In genomic region chr2:239143858-239144712, GRCh38 we compare ENCODE assay signal across 8 cellular contexts.
DNase-seq lines count a peak whose midpoint lies in the region; ATAC-seq, FAIRE-seq and TF ChIP-seq lines count a peak whose summit lies in the region.

No MANE protein-coding gene starts in this region.

- H3K27me3 ChIP-seq in GM12878 (replicated peaks in 1 of 2; ENCODE audit: control insufficient read depth in 2 of 2, insufficient read depth in 2 of 2, low read length in 1 of 2): no peaks in the 10 kb centered on the region

- 79% methylated on average over 29 of the region's 29 CpGs for WGBS in GM12878 (ENCODE audit: insufficient coverage, insufficient replicate concordance, low lambda C conversion rate, missing lambda C conversion rate)

- H3K27ac ChIP-seq in 22Rv1: no peak overlapping the region
- H3K27ac ChIP-seq in GM12878 (ENCODE audit: control insufficient read depth, insufficient read depth): no peak overlapping the region

- POLR2A ChIA-PET in GM12878 (lab: Charles Lee): no interaction called here

- ATAC-seq in GM12878 (peak; percentile 68), HG02588 (IDR thresholded peaks at IDR 0.05; ENCODE audit: unreplicated experiment) (no peak)

- RAD21 ChIA-PET in GM12878 (lab: Charles Lee; ENCODE audit: unreplicated experiment): interaction anchor here (1.0 to 2.3 kb wide), 4 partner anchors 90 to 257 kb away, joined by 3 to 5 read pairs (median 4); no protein-coding TSS in a partner anchor

- CTCF ChIA-PET in GM12878 (lab: Yijun Ruan, JAX): interaction anchor here (0.7 to 2.1 kb wide), 11 partner anchors 14 to 999 kb away, joined by 3 to 7 read pairs (median 3); no protein-coding TSS in a partner anchor

- peak; percentile 59 for DNase-seq in EH (ENCODE audit: low read depth)
- DNase-seq in NCI-H526 (lab: John Stamatoyannopoulos, UW): peak; percentile 22 to 69
- no peak for DNase-seq in GM12878 (ENCODE audit: low read depth, low spot score)
- DNase-seq in iPS-NIHi7 (ENCODE audit: extremely low spot score): peak; percentile 86
- peak; percentile 41 for DNase-seq in stimulated activated CD4-positive, alpha-beta T cell treated with anti-CD3 and anti-CD28 coated beads, Interleukin-15, amount 100 ng/mL, for 24 hours
- DNase-seq in NCI-H128 (lab: John Stamatoyannopoulos, UW; ENCODE audit: unreplicated experiment): no peak

- SMC1A ChIA-PET in GM12878 (lab: Charles Lee; ENCODE audit: uncharacterized antibody, unreplicated experiment): interaction anchor here (1.0 to 1.1 kb wide), 2 partner anchors 123 to 160 kb away, joined by 3 read pairs; no protein-coding TSS in a partner anchor

- BruUV-seq in GM12878 (replicated peaks; lab: Mats Ljungman, UMichigan): no TSS peak

- H3K9ac ChIP-seq in GM12878 (ENCODE audit: control insufficient read depth, insufficient read depth, low read length): no peak overlapping the region

- peak; percentile 44; the same call in 1 of the 2 replicates for TF ChIP-seq RAD21 in GM12878 (IDR thresholded peaks at IDR 0.05; ENCODE audit: insufficient read depth, low read depth, low read length)

- FAIRE-seq in GM12878 (lab: Jason Lieb, UNC): peak; percentile 57

- no peaks in the 10 kb centered on the region for H3K79me2 ChIP-seq in GM12878 (ENCODE audit: control insufficient read depth, insufficient read depth, low read length)

- intact Hi-C loops in GM12878 (cut with micrococcal nuclease; ENCODE audit: unreplicated experiment): loop anchor here (5.0 to 10.0 kb wide), 2 partner anchors 111 to 253 kb away; no protein-coding TSS in a partner anchor

- no peaks in the 10 kb centered on the region for H3K36me3 ChIP-seq in GM12878 (ENCODE audit: control insufficient read depth in 2 of 2, insufficient read depth in 2 of 2, low read length in 1 of 2)

- no peak for TF ChIP-seq EP300 in GM12878 (IDR thresholded peaks at IDR 0.05; ENCODE audit: borderline replicate concordance in 1 of 2, control insufficient read depth in 1 of 2, low read depth in 2 of 2, low read length in 2 of 2)

- H3K4me2 ChIP-seq in GM12878 (ENCODE audit: control insufficient read depth, insufficient read depth): no peak overlapping the region

- no peaks in the 10 kb centered on the region for H4K20me1 ChIP-seq in GM12878 (ENCODE audit: control insufficient read depth, insufficient read depth)

- TF ChIP-seq CTCF in 22Rv1 (IDR thresholded peaks at IDR 0.05): peak; percentile 71
- peak; percentile 45 to 77 (median 64); a peak in 5 of 6 replicates for TF ChIP-seq CTCF in GM12878 (IDR thresholded peaks at IDR 0.05 in 2 of 3, conservative IDR thresholded peaks at IDR 0.05 in 1 of 3; ENCODE audit: control insufficient read depth in 2 of 3, extremely low read depth in 1 of 3, insufficient read depth in 1 of 3, low read depth in 3 of 3, low read length in 3 of 3)

- H3K4me1 ChIP-seq in GM12878 (ENCODE audit: control insufficient read depth, insufficient read depth, low read length): peaks cover 10% of the 10 kb centered on the region

- in situ Hi-C loops in GM12878 (cut with MboI): no loop called here

- H3K4me3 ChIP-seq in GM12878: no peak overlapping the region

- no peak for TF ChIP-seq POLR2A in GM12878 (IDR thresholded peaks at IDR 0.05; ENCODE audit: low read depth, low read length)

- no peak overlapping the region for H2AFZ ChIP-seq in GM12878 (ENCODE audit: control insufficient read depth, low read depth, low read length)

- H3K9me3 ChIP-seq in GM12878 (replicated peaks; ENCODE audit: control insufficient read depth, insufficient read depth, low read length): no peaks in the 10 kb centered on the region

TF ChIP-seq in GM12878, 131 proteins besides CTCF, POLR2A, EP300 and RAD21:
- no peak for TF ChIP-seq EED (IDR thresholded peaks at IDR 0.05; ENCODE audit: low read depth)
- TF ChIP-seq CHD4 (IDR thresholded peaks at IDR 0.05): no peak
- no peak for TF ChIP-seq RBBP5 (conservative IDR thresholded peaks at IDR 0.05)
- no peak for TF ChIP-seq NR2C1 (IDR thresholded peaks at IDR 0.05)
- TF ChIP-seq CEBPB (IDR thresholded peaks at IDR 0.05; ENCODE audit: borderline replicate concordance in 1 of 2, low read depth in 2 of 2, low read length in 2 of 2): no peak
- TF ChIP-seq, protein P1, sequence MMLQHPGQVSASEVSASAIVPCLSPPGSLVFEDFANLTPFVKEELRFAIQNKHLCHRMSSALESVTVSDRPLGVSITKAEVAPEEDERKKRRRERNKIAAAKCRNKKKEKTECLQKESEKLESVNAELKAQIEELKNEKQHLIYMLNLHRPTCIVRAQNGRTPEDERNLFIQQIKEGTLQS (IDR thresholded peaks at IDR 0.05; ENCODE audit: borderline replicate concordance, extremely low read depth, low read depth, low read length): no peak
- no peak for TF ChIP-seq HDGF (IDR thresholded peaks at IDR 0.05)
- TF ChIP-seq CREB1 (IDR thresholded peaks at IDR 0.05; ENCODE audit: low read depth): peak; percentile 59; the same call in 1 of the 2 replicates
- no peak for TF ChIP-seq ZBTB40 (IDR thresholded peaks at IDR 0.05; ENCODE audit: borderline replicate concordance)
- TF ChIP-seq IRF5 (IDR thresholded peaks at IDR 0.05; ENCODE audit: borderline replicate concordance): no peak
- TF ChIP-seq, protein P2, sequence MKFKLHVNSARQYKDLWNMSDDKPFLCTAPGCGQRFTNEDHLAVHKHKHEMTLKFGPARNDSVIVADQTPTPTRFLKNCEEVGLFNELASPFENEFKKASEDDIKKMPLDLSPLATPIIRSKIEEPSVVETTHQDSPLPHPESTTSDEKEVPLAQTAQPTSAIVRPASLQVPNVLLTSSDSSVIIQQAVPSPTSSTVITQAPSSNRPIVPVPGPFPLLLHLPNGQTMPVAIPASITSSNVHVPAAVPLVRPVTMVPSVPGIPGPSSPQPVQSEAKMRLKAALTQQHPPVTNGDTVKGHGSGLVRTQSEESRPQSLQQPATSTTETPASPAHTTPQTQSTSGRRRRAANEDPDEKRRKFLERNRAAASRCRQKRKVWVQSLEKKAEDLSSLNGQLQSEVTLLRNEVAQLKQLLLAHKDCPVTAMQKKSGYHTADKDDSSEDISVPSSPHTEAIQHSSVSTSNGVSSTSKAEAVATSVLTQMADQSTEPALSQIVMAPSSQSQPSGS (IDR thresholded peaks at IDR 0.05; ENCODE audit: low read length): no peak
- peak; percentile 89 for TF ChIP-seq CREM (IDR thresholded peaks at IDR 0.05; ENCODE audit: low read depth)
- no peak for TF ChIP-seq MXI1 (IDR thresholded peaks at IDR 0.05; ENCODE audit: low read depth, low read length)
- peak; percentile 48 for TF ChIP-seq SMC3 (IDR thresholded peaks at IDR 0.05; ENCODE audit: borderline replicate concordance, low read length)

Comparison
In these comparisons a context has a peak if more than half of its experiments do, and no peak if none do; other contexts are left out.
1. DNase-seq: peak in EH (single experiment), NCI-H526 (2 of 2), iPS-NIHi7 (single experiment) and stimulated activated CD4-positive, alpha-beta T cell treated with anti-CD3 and anti-CD28 coated beads, Interleukin-15, amount 100 ng/mL, for 24 hours (single experiment); none in GM12878 (single experiment) and NCI-H128 (single experiment).